ENCODE assay signal across 22 cellular contexts in the genomic region with DNA sequence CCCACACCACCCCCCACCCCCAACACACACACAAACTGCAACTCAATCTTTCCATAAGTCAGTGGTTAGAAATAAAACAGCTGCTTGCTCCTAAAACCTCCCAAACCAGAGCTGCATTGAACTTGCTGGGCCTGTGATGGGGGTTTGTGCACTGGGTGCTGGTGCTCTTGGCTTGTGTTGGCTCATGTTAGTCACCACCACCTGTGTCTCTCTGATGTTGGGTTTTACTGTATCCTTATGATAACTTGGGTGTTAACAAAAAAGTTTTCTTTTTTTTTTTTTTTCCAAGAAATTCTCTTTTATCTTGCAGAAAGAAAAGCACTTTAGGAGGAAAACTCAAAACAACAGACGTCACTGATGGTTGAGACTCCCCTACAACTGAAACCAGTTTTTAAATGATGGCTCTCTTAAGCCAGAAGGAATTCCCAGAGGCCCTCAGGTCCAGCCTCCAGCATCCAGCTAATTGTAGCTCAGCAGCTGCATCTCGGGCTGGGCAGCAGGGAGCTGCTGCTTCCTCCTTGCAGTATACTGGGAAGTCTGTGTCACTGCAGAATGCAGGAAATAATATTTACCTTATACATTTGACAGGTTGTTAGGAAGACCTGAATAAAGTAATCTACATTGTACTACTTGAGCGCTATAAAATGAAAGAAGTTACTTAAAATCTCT.
DNase-seq lines count a peak whose midpoint lies in the region; ATAC-seq, FAIRE-seq and TF ChIP-seq lines count a peak whose summit lies in the region.
"Had no signal": no experiment of that assay in that cellular context is flagged by ENCODE, and none has a peak within 500 bp of the region (broad histone marks: within the 10 kb centered on the region; RNA-seq: fewer than 3 reads in every experiment).

No MANE protein-coding gene starts in this region.

- no peaks in the 10 kb centered on the region for H3K79me2 ChIP-seq in smooth muscle cell (ENCODE audit: low read depth)

- H3F3A ChIP-seq in smooth muscle cell (ENCODE audit: low read depth): peaks cover 5% of the 10 kb centered on the region

- H3K9ac ChIP-seq in smooth muscle cell (ENCODE audit: low read depth): no peak overlapping the region

- no peak overlapping the region for H3K4me3 ChIP-seq in smooth muscle cell
- H3K4me3 ChIP-seq: pancreas, vagina had no signal

- H2AFZ ChIP-seq in smooth muscle cell (ENCODE audit: low read depth): no peak overlapping the region

- no peaks in the 10 kb centered on the region for H4K20me1 ChIP-seq in smooth muscle cell (ENCODE audit: low read depth)

- in situ Hi-C loops in ACHN (cut with HindIII; ENCODE audit: low pct_ligation_motif_present, low pct_unique_long_range_greater_than_20kb, low sequenced_read_pairs): no loop called here

- ATAC-seq in foreskin keratinocyte: peak; percentile 7
- ATAC-seq: left lobe of liver; natural killer cell treated with Interleukin-12 subunit alpha and Interleukin-12 subunit beta and Interleukin-15 and Interleukin-18, amount 100 ng/mL, for 72 hours; pancreas had no signal

- H3K27ac ChIP-seq in foreskin keratinocyte: no peak overlapping the region
- no peak overlapping the region for H3K27ac ChIP-seq in smooth muscle cell (ENCODE audit: low read depth)
- H3K27ac ChIP-seq: pancreas, vagina had no signal

- H3K4me1 ChIP-seq in foreskin keratinocyte: peaks cover 8% of the 10 kb centered on the region
- H3K4me1 ChIP-seq in smooth muscle cell (ENCODE audit: low read depth): peaks cover 23% of the 10 kb centered on the region
- H3K4me1 ChIP-seq: pancreas, vagina had no signal

- TF ChIP-seq CTCF in foreskin keratinocyte (conservative IDR thresholded peaks at IDR 0.05) (no peak), smooth muscle cell (IDR thresholded peaks at IDR 0.05; ENCODE audit: borderline replicate concordance, insufficient read depth, poor library complexity, severe bottlenecking) (no peak)

- FAIRE-seq in HTR-8/SVneo (lab: Jason Lieb, UNC): no peak
- FAIRE-seq: endothelial cell of umbilical vein, pancreas had no signal

- H3K27me3 ChIP-seq in foreskin keratinocyte (no peaks in the 10 kb centered on the region), smooth muscle cell (ENCODE audit: low read depth) (no peaks in the 10 kb centered on the region)
- H3K27me3 ChIP-seq: BE2C, pancreas, vagina had no signal

- WGBS in smooth muscle cell (ENCODE audit: low lambda C conversion rate): 68% methylated on average over 3 of the region's 3 CpGs

- H3K9me3 ChIP-seq in smooth muscle cell (replicated peaks; ENCODE audit: low read depth): no peaks in the 10 kb centered on the region
- H3K9me3 ChIP-seq: BE2C, pancreas, vagina had no signal

- H3K36me3 ChIP-seq in smooth muscle cell (ENCODE audit: low read depth): no peaks in the 10 kb centered on the region
- H3K36me3 ChIP-seq: BE2C, pancreas, vagina had no signal

- DNase-seq in NCI-H748 (lab: John Stamatoyannopoulos, UW; ENCODE audit: unreplicated experiment): peak; percentile 3
- DNase-seq in NCI-H748 treated with DMSO at 0.1 percent for 48 hours (lab: John Stamatoyannopoulos, UW): no peak
- DNase-seq in OCI-M1 (lab: John Stamatoyannopoulos, UW): peak; percentile 66
- DNase-seq in foreskin keratinocyte: no peak
- no peak for DNase-seq in smooth muscle cell (lab: John Stamatoyannopoulos, UW; ENCODE audit: unreplicated experiment)
- DNase-seq in HTR-8/SVneo (ENCODE audit: insufficient read length, low spot score): no peak
- no peak for DNase-seq in ACHN
- DNase-seq in activated effector memory CD4-positive, alpha-beta T cell treated with Interleukin-2 at 50 U/mL for 16 hours: no peak
- DNase-seq: activated B cell treated with CpG ODN at 0.5 μM for 24 hours; activated CD8-positive, alpha-beta memory T cell treated with anti-CD3 and anti-CD28 coated beads, Interleukin-2, amount 50 U/mL, for 48 hours; activated naive CD8-positive, alpha-beta T cell treated with anti-CD3 and anti-CD28 coated beads, Interleukin-2, amount 10 ng/mL, durations not matched to agents 7 days and 5 days; BE2C; GOT3; NCI-H1436 treated with DMSO at 0.1 percent for 48 hours; pancreas; stimulated activated CD4-positive, alpha-beta T cell treated with anti-CD3 and anti-CD28 coated beads, Interleukin-12 subunit alpha, Interleukin-12 subunit beta, amount 100 ng/mL, for 4 hours; stimulated activated CD4-positive, alpha-beta T cell treated with anti-CD3 and anti-CD28 coated beads, Interleukin-4, amount 100 ng/mL, for 4 hours; stimulated activated naive CD4-positive, alpha-beta T cell had no signal

- H3K4me2 ChIP-seq in smooth muscle cell: peak overlapping the region; percentile 33

Comparison
In these comparisons a context has a peak if more than half of its experiments do, and no peak if none do; other contexts are left out.
1. DNase-seq: peak in NCI-H748 (single experiment) and OCI-M1 (single experiment); none in NCI-H748 treated with DMSO at 0.1 percent for 48 hours (single experiment), foreskin keratinocyte (0 of 2), smooth muscle cell (single experiment), HTR-8/SVneo (single experiment), ACHN (single experiment) and activated effector memory CD4-positive, alpha-beta T cell treated with Interleukin-2 at 50 U/mL for 16 hours (single experiment).